ENCODE assay signal across 10 cellular contexts in the genomic region with DNA sequence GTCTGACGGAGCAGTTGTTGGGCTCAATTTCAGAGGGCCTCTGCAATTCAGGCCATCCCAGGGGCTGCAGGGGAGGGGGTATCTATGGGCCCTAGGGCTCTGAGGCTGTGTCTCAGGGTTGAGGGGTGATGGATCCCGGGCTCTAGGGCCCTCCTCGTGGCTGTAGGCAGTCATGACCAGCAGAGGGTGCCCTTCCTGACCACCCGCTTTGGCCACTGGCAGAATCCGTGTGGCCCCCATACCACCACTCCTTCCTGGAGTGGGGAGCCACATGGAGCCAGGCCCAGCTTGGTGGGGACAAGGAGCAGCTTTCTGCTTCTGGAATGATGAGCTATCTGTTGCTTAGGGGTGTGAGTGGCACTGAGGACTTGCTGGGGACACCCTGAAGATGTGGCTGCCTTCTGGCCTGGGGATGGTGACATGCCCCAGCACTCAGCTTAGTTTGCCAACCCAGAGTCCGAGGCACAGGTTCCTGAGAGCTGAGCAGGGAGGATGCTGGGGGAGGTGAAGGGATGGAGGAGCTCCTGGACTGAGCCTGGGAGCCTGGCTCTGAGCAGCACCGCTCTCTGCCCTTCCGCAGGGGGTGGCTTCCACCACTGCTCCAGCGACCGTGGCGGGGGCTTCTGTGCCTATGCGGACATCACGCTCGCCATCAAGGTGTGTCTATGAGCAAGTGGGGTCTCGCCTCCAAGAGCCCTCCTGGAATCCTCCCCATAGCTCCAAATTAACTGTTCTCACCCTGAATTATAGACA. TPM values are rescaled to one million over a fixed set of nuclear protein-coding genes. Genes with fewer than 3 reads are reported as not detected.
DNase-seq lines count a peak whose midpoint lies in the region; ATAC-seq, FAIRE-seq and TF ChIP-seq lines count a peak whose summit lies in the region.
"Had no signal": no experiment of that assay in that cellular context is flagged by ENCODE, and none has a peak within 500 bp of the region (broad histone marks: within the 10 kb centered on the region; RNA-seq: fewer than 3 reads in every experiment).

No MANE protein-coding gene starts in this region.

- no peaks in the 10 kb centered on the region for H3K36me3 ChIP-seq in osteoblast (ENCODE audit: insufficient read depth, low read length)
- H3K36me3 ChIP-seq in naive thymus-derived CD4-positive, alpha-beta T cell (ENCODE audit: control insufficient read depth in 2 of 3, insufficient read depth in 3 of 3, low read length in 3 of 3): no peaks in the 10 kb centered on the region

- H3K4me3 Mint-ChIP-seq in naive thymus-derived CD4-positive, alpha-beta T cell: no peak overlapping the region
- H3K4me3 Mint-ChIP-seq: naive thymus-derived CD8-positive, alpha-beta T cell had no signal

- peaks cover 0 to 7% (median 0%) of the 10 kb centered on the region in 7 donors for H3K4me1 Mint-ChIP-seq in naive thymus-derived CD4-positive, alpha-beta T cell

- POLR2A ChIA-PET in naive thymus-derived CD4-positive, alpha-beta T cell (lab: Charles Lee): no interaction called here

- no peak overlapping the region for H3K27ac ChIP-seq in osteoblast (ENCODE audit: low read depth, low read length)
- no peak overlapping the region for H3K27ac ChIP-seq in naive thymus-derived CD4-positive, alpha-beta T cell (ENCODE audit: low read depth, low read length)

- no peak for ATAC-seq in GM18870 (IDR thresholded peaks at IDR 0.05; ENCODE audit: unreplicated experiment)
- ATAC-seq in naive thymus-derived CD4-positive, alpha-beta T cell: no peak
- ATAC-seq: naive thymus-derived CD8-positive, alpha-beta T cell had no signal

- CTCF ChIA-PET in naive thymus-derived CD4-positive, alpha-beta T cell (lab: Charles Lee): interaction anchor here (0.6 to 7.3 kb wide), 3 partner anchors 150 to 385 kb away, joined by 3 to 135 read pairs (median 3); no protein-coding TSS in a partner anchor

- no peaks in the 10 kb centered on the region for H3K9me3 Mint-ChIP-seq in naive thymus-derived CD4-positive, alpha-beta T cell
- H3K9me3 Mint-ChIP-seq: naive thymus-derived CD8-positive, alpha-beta T cell had no signal

- no peaks in the 10 kb centered on the region for H3K79me2 ChIP-seq in osteoblast (ENCODE audit: insufficient read depth, low read length)

- H3K27me3 Mint-ChIP-seq in naive thymus-derived CD4-positive, alpha-beta T cell: no peaks in the 10 kb centered on the region
- H3K27me3 Mint-ChIP-seq: naive thymus-derived CD8-positive, alpha-beta T cell had no signal

- intact Hi-C loops in naive thymus-derived CD4-positive, alpha-beta T cell (cut with micrococcal nuclease): no loop called here

- no peaks in the 10 kb centered on the region for H3K27me3 ChIP-seq in osteoblast (ENCODE audit: insufficient read depth, low read length)
- no peaks in the 10 kb centered on the region for H3K27me3 ChIP-seq in naive thymus-derived CD4-positive, alpha-beta T cell (ENCODE audit: control insufficient read depth in 2 of 2, insufficient read depth in 2 of 2, low read length in 2 of 2)

- peak; percentile 74 for DNase-seq in GM03348 (ENCODE audit: low spot score)
- DNase-seq in HuH-7.5 (ENCODE audit: low spot score): peak; percentile 87
- DNase-seq in dermis blood vessel endothelial cell: peak; percentile 50
- DNase-seq in osteoblast (ENCODE audit: insufficient read length, low spot score, missing footprints): peak; percentile 93
- DNase-seq in NCI-H2196 (lab: John Stamatoyannopoulos, UW; ENCODE audit: unreplicated experiment): no peak
- no peak for DNase-seq in RCC 7860 (ENCODE audit: low spot score)
- DNase-seq in naive thymus-derived CD4-positive, alpha-beta T cell: no peak
- DNase-seq: caudate nucleus had no signal

- FAIRE-seq in RCC 7860 (lab: Jason Lieb, UNC): no peak

- H3K27ac Mint-ChIP-seq in naive thymus-derived CD4-positive, alpha-beta T cell: no peak overlapping the region
- H3K27ac Mint-ChIP-seq: naive thymus-derived CD8-positive, alpha-beta T cell had no signal

- no peaks in the 10 kb centered on the region for H3K9me3 ChIP-seq in osteoblast (ENCODE audit: low read depth, low read length)
- no peaks in the 10 kb centered on the region for H3K9me3 ChIP-seq in naive thymus-derived CD4-positive, alpha-beta T cell (ENCODE audit: control insufficient read depth in 2 of 3, low read length in 3 of 3)

- H3K4me3 ChIP-seq in osteoblast (ENCODE audit: insufficient read depth, low read length): no peak overlapping the region
- H3K4me3 ChIP-seq in naive thymus-derived CD4-positive, alpha-beta T cell (ENCODE audit: low read length): no peak overlapping the region

- H4K20me1 ChIP-seq in osteoblast (ENCODE audit: insufficient read depth, low read length): peaks cover 4% of the 10 kb centered on the region

- H3K36me3 Mint-ChIP-seq in naive thymus-derived CD4-positive, alpha-beta T cell: peaks cover 0 to 3% (median 0%) of the 10 kb centered on the region in 5 donors

- H2AFZ ChIP-seq in osteoblast (ENCODE audit: low read length): no peak overlapping the region

- no peak overlapping the region for H3K4me2 ChIP-seq in osteoblast (ENCODE audit: insufficient read depth, low read length)

- H3K4me1 ChIP-seq in osteoblast (ENCODE audit: insufficient read depth, low read length): peaks cover 7% of the 10 kb centered on the region
- no peaks in the 10 kb centered on the region for H3K4me1 ChIP-seq in naive thymus-derived CD4-positive, alpha-beta T cell (ENCODE audit: control insufficient read depth in 2 of 2, insufficient read depth in 2 of 2, low read length in 2 of 2)

- peak; percentile 61 for TF ChIP-seq CTCF in osteoblast (IDR thresholded peaks at IDR 0.05; ENCODE audit: extremely low read depth, low read depth, low read length)

RNA-seq across cellular contexts. Expression of gene HDAC11, which starts 20.2 kb away (rescaled TPM):
- total RNA-seq in dermis blood vessel endothelial cell (8.8 and 10.5 TPM in 2 replicates), osteoblast (10.9 and 11.2 TPM in 2 replicates)
- 1 to 10 TPM; 1.2 to 8.0 (median 7.3) TPM for total RNA-seq in naive thymus-derived CD4-positive, alpha-beta T cell
- polyA plus RNA-seq in naive thymus-derived CD4-positive, alpha-beta T cell: 1 to 10 TPM; 4.5 to 6.3 TPM

RNA-seq across cellular contexts. Expression of gene FBLN2, which starts 48.6 kb away (rescaled TPM):
- total RNA-seq in dermis blood vessel endothelial cell: 9.4 and 16.5 TPM in 2 replicates
- total RNA-seq in osteoblast: 46.0 and 54.6 TPM in 2 replicates
- total RNA-seq in naive thymus-derived CD4-positive, alpha-beta T cell: 1 to 10 TPM in 1 of 5 experiments, under 1 TPM in 1, not detected in 3; 0.11 to 1.5 TPM
- polyA plus RNA-seq in naive thymus-derived CD4-positive, alpha-beta T cell: not detected

Comparison
In these comparisons a context has a peak if more than half of its experiments do, and no peak if none do; other contexts are left out.
1. DNase-seq: peak in GM03348 (single experiment), HuH-7.5 (single experiment), dermis blood vessel endothelial cell (single experiment) and osteoblast (single experiment); none in NCI-H2196 (single experiment), RCC 7860 (single experiment) and naive thymus-derived CD4-positive, alpha-beta T cell (0 of 9).